Comparison of ENCODE assay signal across 8 cellular contexts in the genomic region with DNA sequence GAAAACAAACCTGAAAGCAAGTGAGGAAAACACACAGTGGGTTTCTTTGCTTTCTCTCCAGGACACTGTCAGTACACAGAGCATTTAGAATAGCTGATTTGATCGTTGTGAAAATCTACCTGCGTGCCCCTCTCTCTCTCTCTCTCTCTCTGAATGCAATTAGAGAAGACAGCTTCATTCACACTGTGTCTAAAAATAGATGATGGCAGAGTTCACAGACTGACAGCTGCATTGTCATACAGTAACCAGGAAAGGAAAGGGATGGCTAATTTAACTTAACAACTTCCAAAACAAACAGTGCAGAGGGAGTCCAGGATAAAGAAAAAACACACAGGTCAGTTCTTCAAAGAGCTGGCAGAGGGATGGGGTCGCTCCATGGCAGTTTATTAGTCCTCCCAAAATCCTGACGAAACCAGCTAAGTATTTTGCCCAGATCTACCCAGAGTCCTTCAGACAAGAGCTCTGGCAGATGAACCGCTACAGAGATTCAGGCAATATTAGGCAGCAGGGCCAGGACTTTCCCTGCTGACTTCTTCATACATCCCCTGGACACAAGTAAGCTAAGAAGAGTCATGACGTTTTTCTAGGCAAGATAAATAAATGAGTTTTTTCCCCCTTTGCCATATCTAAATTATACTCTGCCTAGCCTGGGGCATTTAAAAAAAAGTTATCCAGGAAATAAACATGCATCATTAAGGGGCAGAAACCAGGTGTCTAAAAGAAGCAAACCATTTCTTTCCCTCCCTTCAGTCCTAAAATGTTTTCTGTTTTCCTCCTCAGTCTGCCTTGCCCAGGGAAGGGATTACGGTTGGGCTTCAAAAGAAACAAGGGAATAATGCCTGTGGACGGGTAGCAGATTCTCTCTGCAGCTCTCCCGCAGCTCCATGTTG. TPM values are rescaled to one million over a fixed set of nuclear protein-coding genes. Genes with fewer than 3 reads are reported as not detected.
DNase-seq lines count a peak whose midpoint lies in the region; ATAC-seq and TF ChIP-seq lines count a peak whose summit lies in the region.

No MANE protein-coding gene starts in this region.

- H3K4me3 ChIP-seq in Panc1 (ENCODE audit: low read depth in 2 of 2, low read length in 2 of 2) (peak overlapping the region in 1 of 2 experiments; percentile 39; a peak in 2 of 4 replicates), fibroblast of villous mesenchyme (ENCODE audit: low read depth, low read length) (peak overlapping the region; percentile 1), BE2C (ENCODE audit: low read depth, low read length) (no peak overlapping the region)

- H3K27ac ChIP-seq in Panc1 (ENCODE audit: low read length) = no peak overlapping the region

- ATAC-seq in GM18498 (IDR thresholded peaks at IDR 0.05; ENCODE audit: unreplicated experiment) (peak; percentile 46), Panc1 (peak; percentile 46), GM19351 (IDR thresholded peaks at IDR 0.05; ENCODE audit: unreplicated experiment) (no peak)

- H3K27me3 ChIP-seq in Panc1 (ENCODE audit: control insufficient read depth, insufficient read depth, low read length) = no peaks in the 10 kb centered on the region
- no peaks in the 10 kb centered on the region for H3K27me3 ChIP-seq in BE2C

- in situ Hi-C loops in Panc1 (cut with HindIII; ENCODE audit: low pct_unique_long_range_greater_than_20kb, low sequenced_read_pairs) = no loop called here

- H3K9me3 Mint-ChIP-seq in progenitor cell of endocrine pancreas (ENCODE audit: low read depth) = peaks cover 5% of the 10 kb centered on the region

- peak overlapping the region; percentile 56 for H3K4me3 Mint-ChIP-seq in progenitor cell of endocrine pancreas (ENCODE audit: low read depth)

- POLR2A ChIA-PET in Panc1 (lab: Charles Lee) = interaction anchor here (0.5 to 1.2 kb wide), 2 partner anchors 58 to 115 kb away, joined by 3 read pairs; no protein-coding TSS in a partner anchor

- H3K27ac Mint-ChIP-seq in progenitor cell of endocrine pancreas = peak overlapping the region; percentile 80

- H3K9me3 ChIP-seq in Panc1 (ENCODE audit: control insufficient read depth, insufficient read depth, low read depth, low read length) (no peaks in the 10 kb centered on the region), BE2C (no peaks in the 10 kb centered on the region)

- DNase-seq in Panc1 (ENCODE audit: low read depth, low spot score) = peak; percentile 39
- no peak for DNase-seq in fibroblast of villous mesenchyme (ENCODE audit: low read depth)
- no peak for DNase-seq in progenitor cell of endocrine pancreas (ENCODE audit: low spot score, unreplicated experiment)
- DNase-seq in activated naive CD4-positive, alpha-beta T cell (lab: John Stamatoyannopoulos, UW) = no peak
- no peak for DNase-seq in BE2C
- no peak for DNase-seq in NCI-H2227 (lab: John Stamatoyannopoulos, UW; ENCODE audit: unreplicated experiment)

- intact Hi-C loops in Panc1 (cut with micrococcal nuclease; ENCODE audit: unreplicated experiment) = no loop called here

- no peak for TF ChIP-seq CTCF in Panc1 (IDR thresholded peaks at IDR 0.05)
- TF ChIP-seq CTCF in fibroblast of villous mesenchyme (IDR thresholded peaks at IDR 0.05; ENCODE audit: insufficient read depth, low read depth, low read length) = no peak
- no peak for TF ChIP-seq CTCF in progenitor cell of endocrine pancreas (IDR thresholded peaks at IDR 0.05; ENCODE audit: unreplicated experiment)
- no peak for TF ChIP-seq CTCF in BE2C (IDR thresholded peaks at IDR 0.05; ENCODE audit: low read depth, low read length)

- H3K4me1 Mint-ChIP-seq in progenitor cell of endocrine pancreas (ENCODE audit: low read depth) = peaks cover 28% of the 10 kb centered on the region

- no TSS peak for BruUV-seq in Panc1 (replicated peaks; lab: Mats Ljungman, UMichigan)

- H3K27me3 Mint-ChIP-seq in progenitor cell of endocrine pancreas = no peaks in the 10 kb centered on the region

- H3K36me3 ChIP-seq in Panc1 (ENCODE audit: control insufficient read depth, insufficient read depth, low read length) (no peaks in the 10 kb centered on the region), BE2C (no peaks in the 10 kb centered on the region)

- CTCF ChIA-PET in Panc1 (lab: Charles Lee) = no interaction called here

- peaks cover 23% of the 10 kb centered on the region for H3K36me3 Mint-ChIP-seq in progenitor cell of endocrine pancreas (ENCODE audit: insufficient read depth)

- peaks cover 11% of the 10 kb centered on the region for H3K4me1 ChIP-seq in Panc1 (ENCODE audit: control insufficient read depth, insufficient read depth, low read length)
- peaks cover 13% of the 10 kb centered on the region for H3K4me1 ChIP-seq in BE2C

RNA-seq across cellular contexts. Expression of gene WLS, which starts 58.8 kb away (rescaled TPM):
- 29.6 TPM for total RNA-seq in Panc1 (2021; ENCODE audit: unreplicated experiment)
- polyA plus RNA-seq in Panc1 (2012; ENCODE audit: insufficient read length) = 17.1 TPM
- 66.1 and 83.8 TPM in 2 replicates for total RNA-seq in fibroblast of villous mesenchyme
- total RNA-seq in progenitor cell of endocrine pancreas = 123 and 140 TPM in 2 replicates
- polyA plus RNA-seq in BE2C (2012; ENCODE audit: insufficient read depth, insufficient read length, low read depth) = 23.2 TPM
